8 cellular contexts compared by ENCODE assay signal in genomic region chr13:48975101-48975925, GRCh38. TPM values are rescaled to one million over a fixed set of nuclear protein-coding genes. Genes with fewer than 3 reads are reported as not detected.
A peak's percentile ranks its signal among the peaks of the same experiment; 100 is the strongest.
DNase-seq lines count a peak whose midpoint lies in the region; ATAC-seq and TF ChIP-seq lines count a peak whose summit lies in the region.

Gene FNDC3A, plus strand, starts transcription at chr13:48975912. Its CDS starts 30,279 bp downstream, at chr13:49006191.

- H3K36me3 Mint-ChIP-seq in naive thymus-derived CD8-positive, alpha-beta T cell, result peaks cover 0 to 18% (median 16%) of the 10 kb centered on the region in 3 donors

- H3K27me3 Mint-ChIP-seq in naive thymus-derived CD8-positive, alpha-beta T cell, result no peaks in the 10 kb centered on the region

- TF ChIP-seq CTCF in fibroblast of mammary gland (conservative IDR thresholded peaks at IDR 0.05; ENCODE audit: control insufficient read depth, insufficient read depth, low read depth, low read length) (peak; percentile 11), subcutaneous adipose tissue (IDR thresholded peaks at IDR 0.05; ENCODE audit: low read depth) (no peak)

- peak within 1 kb of the TSS; percentile 93 to 100 (median 96) for H3K4me3 Mint-ChIP-seq in naive thymus-derived CD8-positive, alpha-beta T cell

- POLR2A ChIA-PET in naive thymus-derived CD8-positive, alpha-beta T cell (lab: Charles Lee), result interaction anchor here (0.6 to 3.4 kb wide), 18 partner anchors 9 to 1150 kb away, joined by 3 to 18 read pairs (median 4); partner anchors contain the start of genes CAB39L, CDADC1, EBPL and ITM2B

- H3K27ac Mint-ChIP-seq in naive thymus-derived CD8-positive, alpha-beta T cell, result peak within 1 kb of the TSS; percentile 82 to 100 (median 99)

- H3K4me1 Mint-ChIP-seq in naive thymus-derived CD8-positive, alpha-beta T cell, result peaks cover 20 to 46% (median 38%) of the 10 kb centered on the region in 4 donors

- H3K4me3 ChIP-seq in fibroblast of mammary gland (ENCODE audit: control insufficient read depth, low read depth, low read length), result peak within 1 kb of the TSS; percentile 79

- DNase-seq in AG08395 (ENCODE audit: low spot score), result peak; percentile 90
- peak; percentile 46 for DNase-seq in NOMO-1 treated with dmso at 0.1 percent for 144 hours (lab: John Stamatoyannopoulos, UW; ENCODE audit: unreplicated experiment)
- DNase-seq in activated T-cell treated with anti-CD3 and anti-CD28 coated beads, Interleukin-2, amount 50 U/mL, for 48 hours, result peak; percentile 57 to 79
- DNase-seq in fibroblast of mammary gland (ENCODE audit: low read depth), result peak; percentile 57
- DNase-seq in naive thymus-derived CD8-positive, alpha-beta T cell, result peak in 7 of 10 donors; percentile 53 to 85 (median 82)

- peaks cover 10 to 33% (median 20%) of the 10 kb centered on the region in 9 donors for H3K9me3 Mint-ChIP-seq in naive thymus-derived CD8-positive, alpha-beta T cell

- peak; percentile 23 for ATAC-seq in GM18502 (IDR thresholded peaks at IDR 0.05; ENCODE audit: poor library complexity, unreplicated experiment)
- peak; percentile 15 for ATAC-seq in HG03135 (IDR thresholded peaks at IDR 0.05; ENCODE audit: unreplicated experiment)
- peak; percentile 37 to 52 for ATAC-seq in naive thymus-derived CD8-positive, alpha-beta T cell

RNA-seq across cellular contexts. Expression of gene FNDC3A, which starts in this region (rescaled TPM):
- 10 to 100 TPM; 36.7 to 37.3 TPM for total RNA-seq in naive thymus-derived CD8-positive, alpha-beta T cell
- polyA plus RNA-seq in naive thymus-derived CD8-positive, alpha-beta T cell, result 1 to 10 TPM; 7.9 to 9.7 (median 8.9) TPM
- 10 to 100 TPM; 30.1 to 61.2 (median 47.2) TPM for total RNA-seq in subcutaneous adipose tissue

Comparison
In these comparisons a context has a peak if more than half of its experiments do, and no peak if none do; other contexts are left out.
1. Peak in every context shown above with its lines: DNase-seq, ATAC-seq and H3K4me3 ChIP-seq.